ENCODE assay signal across 9 cellular contexts in the genomic region with DNA sequence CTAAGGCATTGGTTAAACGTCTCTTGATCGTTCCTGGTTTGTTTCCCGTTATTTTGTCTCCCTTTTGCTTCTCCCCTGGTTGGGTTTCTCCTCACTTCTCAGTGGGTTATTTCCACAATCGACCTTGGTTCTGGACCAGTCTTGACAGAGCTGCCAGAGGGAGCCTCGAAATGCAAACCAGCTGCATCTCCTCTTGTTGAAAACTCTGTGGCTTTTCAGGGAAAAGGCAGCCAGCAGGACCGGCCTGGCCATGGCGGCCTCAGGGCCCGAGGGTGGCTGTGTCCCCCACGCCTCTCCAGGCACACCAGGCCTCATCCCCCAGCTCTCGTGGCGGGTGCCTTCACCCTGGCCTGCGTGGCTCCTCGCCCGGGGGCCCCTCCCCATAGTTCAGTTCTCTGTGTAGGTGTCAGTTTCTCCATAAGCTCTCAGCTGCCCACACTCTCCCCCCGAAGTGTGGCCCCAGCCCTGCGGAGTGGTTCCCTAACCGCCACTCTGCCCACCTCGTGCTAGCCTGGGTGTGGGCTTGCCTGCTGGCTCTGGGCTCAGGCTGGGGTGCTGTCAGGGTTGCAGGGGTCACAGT.
"Had no signal": no experiment of that assay in that cellular context is flagged by ENCODE, and none has a peak within 500 bp of the region (broad histone marks: within the 10 kb centered on the region; RNA-seq: fewer than 3 reads in every experiment).

No MANE protein-coding gene starts in this region.

- H3K27me3 ChIP-seq: hepatocyte, tibial artery, vagina had no signal

- H3K36me3 Mint-ChIP-seq: WTC11 had no signal

- H3K27ac ChIP-seq: tibial artery, vagina had no signal

- H3K27me3 Mint-ChIP-seq: activated CD4-positive, alpha-beta T cell treated with anti-CD3 and anti-CD28 coated beads, Interleukin-2, amount 10 ng/mL, durations not matched to agents 24 days and 14 days had no signal

- DNase-seq: activated CD4-positive, alpha-beta T cell treated with anti-CD3 and anti-CD28 coated beads, Interleukin-2, amount 10 ng/mL, durations not matched to agents 24 days and 14 days; activated naive CD4-positive, alpha-beta T cell treated with anti-CD3 and anti-CD28 coated beads for 36 hours; left ventricle myocardium superior; retina; tibial artery had no signal

- H3K4me3 ChIP-seq: hepatocyte, skin epidermis, tibial artery, vagina had no signal

- H3K4me2 ChIP-seq: hepatocyte had no signal

- H3K27ac Mint-ChIP-seq: activated CD4-positive, alpha-beta T cell treated with anti-CD3 and anti-CD28 coated beads, Interleukin-2, amount 10 ng/mL, durations not matched to agents 24 days and 14 days; activated naive CD4-positive, alpha-beta T cell treated with anti-CD3 and anti-CD28 coated beads for 36 hours had no signal

- H3K36me3 ChIP-seq: vagina had no signal

- H3K4me3 Mint-ChIP-seq: activated CD4-positive, alpha-beta T cell treated with anti-CD3 and anti-CD28 coated beads, Interleukin-2, amount 10 ng/mL, durations not matched to agents 24 days and 14 days; activated naive CD4-positive, alpha-beta T cell treated with anti-CD3 and anti-CD28 coated beads for 36 hours; WTC11 had no signal

- H3K4me1 Mint-ChIP-seq: activated CD4-positive, alpha-beta T cell treated with anti-CD3 and anti-CD28 coated beads, Interleukin-2, amount 10 ng/mL, durations not matched to agents 24 days and 14 days had no signal

- H3K9me3 ChIP-seq: tibial artery, vagina had no signal
